Comparison of ENCODE assay signal across 9 cellular contexts in genomic region chr1:206703647-206704046, GRCh38. TPM values are rescaled to one million over a fixed set of nuclear protein-coding genes. Genes with fewer than 3 reads are reported as not detected.
DNase-seq lines count a peak whose midpoint lies in the region; ATAC-seq, FAIRE-seq and TF ChIP-seq lines count a peak whose summit lies in the region.
"Had no signal": no experiment of that assay in that cellular context is flagged by ENCODE, and none has a peak within 500 bp of the region (broad histone marks: within the 10 kb centered on the region; RNA-seq: fewer than 3 reads in every experiment).

No MANE protein-coding gene starts in this region.

- H3K27ac ChIP-seq in BLaER1 treated with 17β-estradiol and CSF1 and Interleukin-3, amounts not matched to agents 10 nM and 100 nM, result peak overlapping the region in 9 of 11 experiments; percentile 3 to 92 (median 84); a peak in 17 of 22 replicates
- H3K27ac ChIP-seq in HepG2 (ENCODE audit: extremely low read length, insufficient read depth, low read length), result no peak overlapping the region
- H3K27ac ChIP-seq: C4-2B had no signal

- peak overlapping the region in 4 of 10 experiments; percentile 8 to 28 (median 16); a peak in 2 of 20 replicates for H3K4me3 ChIP-seq in BLaER1 treated with 17β-estradiol and CSF1 and Interleukin-3, amounts not matched to agents 10 nM and 100 nM
- H3K4me3 ChIP-seq in HepG2 (replicated peaks in 1 of 3; ENCODE audit: insufficient read depth in 1 of 3, low read depth in 2 of 3, low read length in 3 of 3), result no peak overlapping the region

- BruUV-seq in HepG2 (replicated peaks; lab: Mats Ljungman, UMichigan), result no TSS peak

- no peak for TF ChIP-seq RAD21 in HepG2 (CRISPR knock-in tag; IDR thresholded peaks at IDR 0.05)

- peaks cover 45% of the 10 kb centered on the region for H3K79me2 ChIP-seq in HepG2 (ENCODE audit: insufficient read depth, low read length)

- peak overlapping the region; percentile 15 for H3K4me3 Mint-ChIP-seq in activated CD8-positive, alpha-beta T cell treated with anti-CD3 and anti-CD28 coated beads for 36 hours
- H3K4me3 Mint-ChIP-seq in naive thymus-derived CD8-positive, alpha-beta T cell, result peak overlapping the region; percentile 9 to 84 (median 60)

- POLR2A ChIA-PET in activated CD8-positive, alpha-beta T cell treated with anti-CD3 and anti-CD28 coated beads for 36 hours (lab: Charles Lee), result interaction anchor here (1.0 to 2.3 kb wide), 5 partner anchors 11 to 54 kb away, joined by 3 to 8 read pairs (median 4); no protein-coding TSS in a partner anchor
- POLR2A ChIA-PET in naive thymus-derived CD8-positive, alpha-beta T cell (lab: Charles Lee), result no interaction called here
- POLR2A ChIA-PET in HepG2 (lab: Yijun Ruan, JAX), result no interaction called here

- H3K9ac ChIP-seq in BLaER1 treated with 17β-estradiol and CSF1 and Interleukin-3, amounts not matched to agents 10 nM and 100 nM, result peak overlapping the region in 9 of 11 experiments; percentile 8 to 76 (median 46); a peak in 15 of 22 replicates
- no peak overlapping the region for H3K9ac ChIP-seq in HepG2 (ENCODE audit: insufficient read depth, low read depth, low read length)

- intact Hi-C loops in activated CD8-positive, alpha-beta T cell treated with anti-CD3 and anti-CD28 coated beads for 36 hours (cut with micrococcal nuclease), result no loop called here
- intact Hi-C loops in HepG2 (cut with micrococcal nuclease; ENCODE audit: unreplicated experiment), result no loop called here

- H3K36me3 Mint-ChIP-seq in activated CD8-positive, alpha-beta T cell treated with anti-CD3 and anti-CD28 coated beads for 36 hours (ENCODE audit: low read depth), result no peaks in the 10 kb centered on the region
- H3K36me3 Mint-ChIP-seq in naive thymus-derived CD8-positive, alpha-beta T cell, result no peaks in the 10 kb centered on the region

- no peak for TF ChIP-seq EP300 in HepG2 (IDR thresholded peaks at IDR 0.05; ENCODE audit: low read depth in 2 of 2, low read length in 2 of 2)
- TF ChIP-seq EP300 in HepG2 (CRISPR knock-in tag; IDR thresholded peaks at IDR 0.05; ENCODE audit: borderline replicate concordance), result no peak

- H3K27me3 Mint-ChIP-seq in activated CD8-positive, alpha-beta T cell treated with anti-CD3 and anti-CD28 coated beads for 36 hours, result no peaks in the 10 kb centered on the region
- no peaks in the 10 kb centered on the region for H3K27me3 Mint-ChIP-seq in naive thymus-derived CD8-positive, alpha-beta T cell

- peak overlapping the region; percentile 82 to 98 (median 97) for H3K4me2 ChIP-seq in BLaER1 treated with 17β-estradiol and CSF1 and Interleukin-3, amounts not matched to agents 10 nM and 100 nM
- no peak overlapping the region for H3K4me2 ChIP-seq in HepG2 (ENCODE audit: low read depth, low read length)

- WGBS in HepG2 (ENCODE audit: low lambda C conversion rate), result 93% methylated on average over 5 of the region's 5 CpGs

- H3K36me3 ChIP-seq in BLaER1 treated with 17β-estradiol and CSF1 and Interleukin-3, amounts not matched to agents 10 nM and 100 nM, result peaks cover 0 to 32% (median 14%) of the 10 kb centered on the region in 11 experiments; a peak in 11 of 22 replicates
- H3K36me3 ChIP-seq in HepG2 (replicated peaks in 1 of 2; ENCODE audit: control insufficient read depth in 1 of 2, insufficient read depth in 2 of 2, low read length in 2 of 2), result no peaks in the 10 kb centered on the region; a peak in 1 of 5 replicates

- no peak overlapping the region for H2AFZ ChIP-seq in HepG2 (ENCODE audit: low read length)

- peaks cover 85% of the 10 kb centered on the region for H3K4me1 Mint-ChIP-seq in activated CD8-positive, alpha-beta T cell treated with anti-CD3 and anti-CD28 coated beads for 36 hours (ENCODE audit: low read depth)
- peaks cover 60 to 94% (median 92%) of the 10 kb centered on the region in 4 donors for H3K4me1 Mint-ChIP-seq in naive thymus-derived CD8-positive, alpha-beta T cell

- no peaks in the 10 kb centered on the region for H3K9me3 Mint-ChIP-seq in activated CD8-positive, alpha-beta T cell treated with anti-CD3 and anti-CD28 coated beads for 36 hours
- H3K9me3 Mint-ChIP-seq in naive thymus-derived CD8-positive, alpha-beta T cell, result no peaks in the 10 kb centered on the region

- no peaks in the 10 kb centered on the region for H3K9me3 ChIP-seq in BLaER1 treated with 17β-estradiol and CSF1 and Interleukin-3, amounts not matched to agents 10 nM and 100 nM (replicated peaks in 1 of 11)
- H3K9me3 ChIP-seq in HepG2 (ENCODE audit: low read length), result no peaks in the 10 kb centered on the region

- H3K4me1 ChIP-seq in BLaER1 treated with 17β-estradiol and CSF1 and Interleukin-3, amounts not matched to agents 10 nM and 100 nM, result peaks cover 96 to 100% (median 100%) of the 10 kb centered on the region in 10 experiments
- H3K4me1 ChIP-seq in HepG2 (ENCODE audit: insufficient read depth, low read length), result peaks cover 48% of the 10 kb centered on the region

- in situ Hi-C loops in HepG2 (cut with HindIII; ENCODE audit: extremely low pct_ligation_motif_present, low pct_unique_long_range_greater_than_20kb), result no loop called here

- CTCF ChIA-PET in activated CD8-positive, alpha-beta T cell treated with anti-CD3 and anti-CD28 coated beads for 36 hours (lab: Charles Lee), result interaction anchor here (0.6 to 4.5 kb wide), 15 partner anchors 8 to 278 kb away, joined by 3 to 43 read pairs (median 6); no protein-coding TSS in a partner anchor
- CTCF ChIA-PET in HepG2 (lab: Yijun Ruan, JAX; ENCODE audit: low intra/inter-chr PET ratio, low total read pairs), result no interaction called here

- H3K27ac Mint-ChIP-seq in activated CD8-positive, alpha-beta T cell treated with anti-CD3 and anti-CD28 coated beads for 36 hours, result peak overlapping the region; percentile 76
- peak overlapping the region; percentile 43 to 95 (median 90) for H3K27ac Mint-ChIP-seq in naive thymus-derived CD8-positive, alpha-beta T cell

- no peak for TF ChIP-seq CTCF in activated CD8-positive, alpha-beta T cell treated with anti-CD3 and anti-CD28 coated beads for 36 hours (IDR thresholded peaks at IDR 0.05)
- no peak for TF ChIP-seq CTCF in HepG2 (CRISPR knock-in tag; IDR thresholded peaks at IDR 0.05)

- no peak for TF ChIP-seq POLR2A in HepG2 (IDR thresholded peaks at IDR 0.05; ENCODE audit: insufficient read depth in 1 of 2, low read depth in 2 of 2, low read length in 2 of 2)

- peak; percentile 87 for DNase-seq in activated CD8-positive, alpha-beta T cell treated with anti-CD3 and anti-CD28 coated beads for 36 hours
- DNase-seq in naive thymus-derived CD8-positive, alpha-beta T cell, result peak; percentile 14 to 70 (median 56)
- DNase-seq in COR-L47 (lab: John Stamatoyannopoulos, UW), result no peak
- no peak for DNase-seq in HepG2 (ENCODE audit: low spot score)

- no peak for FAIRE-seq in HepG2 (lab: Jason Lieb, UNC)

- no peaks in the 10 kb centered on the region for H3K27me3 ChIP-seq in BLaER1 treated with 17β-estradiol and CSF1 and Interleukin-3, amounts not matched to agents 10 nM and 100 nM
- H3K27me3 ChIP-seq in HepG2 (ENCODE audit: control insufficient read depth in 1 of 2, insufficient read depth in 2 of 2, low read length in 2 of 2), result no peaks in the 10 kb centered on the region

- peaks cover 52 to 100% (median 98%) of the 10 kb centered on the region in 11 experiments; a peak in 20 of 22 replicates for H4K20me1 ChIP-seq in BLaER1 treated with 17β-estradiol and CSF1 and Interleukin-3, amounts not matched to agents 10 nM and 100 nM
- peaks cover 13% of the 10 kb centered on the region; the same call in 1 of the 2 replicates for H4K20me1 ChIP-seq in HepG2 (ENCODE audit: insufficient read depth, low read length)

- ATAC-seq in GM21825 (IDR thresholded peaks at IDR 0.05; ENCODE audit: unreplicated experiment) (peak; percentile 53), HG02642 (IDR thresholded peaks at IDR 0.05; ENCODE audit: poor library complexity, unreplicated experiment) (no peak), HepG2 (no peak), HG03521 (IDR thresholded peaks at IDR 0.05; ENCODE audit: unreplicated experiment) (no peak)
- peak; percentile 87 for ATAC-seq in activated CD8-positive, alpha-beta T cell treated with anti-CD3 and anti-CD28 coated beads for 36 hours
- ATAC-seq in naive thymus-derived CD8-positive, alpha-beta T cell, result peak; percentile 91 to 93

TF ChIP-seq in HepG2, 621 proteins besides CTCF, POLR2A, EP300 and RAD21 (continues in another document):
- no peak for TF ChIP-seq PRPF4 (IDR thresholded peaks at IDR 0.05; ENCODE audit: low read depth, low read length, poor library complexity, severe bottlenecking)
- no peak for TF ChIP-seq KLF6 (CRISPR knock-in tag; IDR thresholded peaks at IDR 0.05)
- no peak for TF ChIP-seq RFX3 (CRISPR knock-in tag; IDR thresholded peaks at IDR 0.05)
- no peak for TF ChIP-seq MYC (CRISPR knock-in tag; IDR thresholded peaks at IDR 0.05; ENCODE audit: borderline replicate concordance)
- TF ChIP-seq ZBTB38 (CRISPR knock-in tag; IDR thresholded peaks at IDR 0.05), result no peak

RNA-seq across cellular contexts. Expression of gene MAPKAPK2, which starts 18.9 kb away (rescaled TPM):
- 10 to 100 TPM; 50.4 to 51.4 TPM for total RNA-seq in activated CD8-positive, alpha-beta T cell treated with anti-CD3 and anti-CD28 coated beads for 36 hours
- 10 to 100 TPM; 52.2 to 55.8 TPM for total RNA-seq in naive thymus-derived CD8-positive, alpha-beta T cell
- polyA plus RNA-seq in naive thymus-derived CD8-positive, alpha-beta T cell, result 1 to 10 TPM; 1.3 to 2.5 (median 1.6) TPM
- 14.5 and 16.6 TPM in 2 replicates for total RNA-seq in HepG2 (2016; rRNA removed; fragmentation: Illumina TruSeq; extraction: Trizol)
- 11.7 and 13.0 TPM in 2 replicates for total RNA-seq in HepG2 (2016; cell fraction: cytosol; rRNA removed; fragmentation: Illumina TruSeq; extraction: Trizol; ENCODE audit: low read depth)
- 11.8 and 16.6 TPM in 2 replicates for total RNA-seq in HepG2 (2016; cell fraction: insoluble cytoplasmic fraction; rRNA removed; fragmentation: Illumina TruSeq; extraction: Trizol)
- total RNA-seq in HepG2 (2016; cell fraction: membrane; rRNA removed; fragmentation: Illumina TruSeq; extraction: Trizol), result 26.9 and 28.5 TPM in 2 replicates
- total RNA-seq in HepG2 (2016; cell fraction: nucleus; rRNA removed; fragmentation: Illumina TruSeq; extraction: Trizol), result 15.3 TPM in 2 replicates
- 34.0 and 40.1 TPM in 2 replicates for polyA plus RNA-seq in HepG2 (2011; rRNA removed)
- polyA plus RNA-seq in HepG2 (2011; cell fraction: cytosol; rRNA removed), result 28.8 and 30.9 TPM in 2 replicates
- polyA plus RNA-seq in HepG2 (2011; cell fraction: nucleus; rRNA removed), result 60.6 and 63.0 TPM in 2 replicates
- 17.3 and 31.0 TPM in 2 replicates for polyA plus RNA-seq in HepG2 (2012)
- polyA plus RNA-seq in HepG2 (2016; cell fraction: cytosol; fragmentation: Illumina TruSeq; extraction: Trizol; ENCODE audit: low read depth), result 13.8 and 14.2 TPM in 2 replicates
- 17.8 and 22.4 TPM in 2 replicates for polyA plus RNA-seq in HepG2 (2016; cell fraction: insoluble cytoplasmic fraction; fragmentation: Illumina TruSeq; extraction: Trizol; ENCODE audit: low read depth)
- polyA plus RNA-seq in HepG2 (2016; cell fraction: membrane; fragmentation: Illumina TruSeq; extraction: Trizol; ENCODE audit: low read depth), result 32.7 and 35.8 TPM in 2 replicates
- 41.1 and 43.4 TPM in 2 replicates for polyA plus RNA-seq in HepG2 (2016; cell fraction: nucleus; fragmentation: Illumina TruSeq; extraction: Trizol; ENCODE audit: insufficient read depth, low read depth)
- polyA minus RNA-seq in HepG2 (2011; rRNA and poly(A)+ RNA removed; ENCODE audit: low replicate concordance), result 50.0 and 68.4 TPM in 2 replicates
- polyA minus RNA-seq in HepG2 (2011; cell fraction: cytosol; rRNA and poly(A)+ RNA removed), result 15.6 and 16.3 TPM in 2 replicates
- polyA minus RNA-seq in HepG2 (2011; cell fraction: nucleus; rRNA and poly(A)+ RNA removed), result 24.2 and 25.9 TPM in 2 replicates

Comparison
In these comparisons a context has a peak if more than half of its experiments do, and no peak if none do; other contexts are left out.
1. ATAC-seq: peak in GM21825 (single experiment), activated CD8-positive, alpha-beta T cell treated with anti-CD3 and anti-CD28 coated beads for 36 hours (single experiment) and naive thymus-derived CD8-positive, alpha-beta T cell (2 of 2); none in HG02642 (single experiment), HepG2 (single experiment) and HG03521 (single experiment).
2. DNase-seq: peak in activated CD8-positive, alpha-beta T cell treated with anti-CD3 and anti-CD28 coated beads for 36 hours (single experiment) and naive thymus-derived CD8-positive, alpha-beta T cell (10 of 10); none in COR-L47 (single experiment) and HepG2 (single experiment).